1 cellular context compared by ENCODE assay signal in the genomic region with DNA sequence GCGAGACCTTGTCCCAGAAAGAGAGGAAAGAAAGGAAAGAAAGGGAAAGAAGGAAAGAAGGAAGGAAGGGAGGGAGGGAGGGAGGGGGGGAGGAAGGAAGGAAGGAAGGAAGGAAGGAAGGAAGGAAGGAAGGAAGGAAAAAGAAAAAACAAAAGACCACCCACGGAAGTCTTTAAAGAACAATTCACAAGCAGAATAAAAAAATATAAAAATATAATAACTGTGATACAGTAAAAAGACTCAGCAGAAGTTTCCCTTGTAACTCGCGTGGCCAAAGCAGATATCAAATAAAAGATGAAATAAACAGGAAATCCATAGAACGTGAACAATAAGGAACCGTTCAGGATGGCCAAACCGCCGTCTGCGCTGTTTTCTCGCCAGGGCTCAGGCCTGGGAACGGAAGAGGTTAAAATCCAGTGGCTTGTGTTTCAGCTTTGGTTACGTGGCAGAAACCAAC.
TF ChIP-seq lines count a peak whose summit lies in the region.

No MANE protein-coding gene starts in this region.

TF ChIP-seq in endothelial cell of umbilical vein, 7 proteins besides CTCF, POLR2A, EP300 and RAD21:
- no peak for TF ChIP-seq MYC (IDR thresholded peaks at IDR 0.05; ENCODE audit: low read depth, low read length)
- TF ChIP-seq JUN (IDR thresholded peaks at IDR 0.05; ENCODE audit: borderline replicate concordance, insufficient read depth, insufficient read length, low read depth), result no peak
- TF ChIP-seq FOS (IDR thresholded peaks at IDR 0.05; ENCODE audit: borderline replicate concordance, insufficient read depth, low read length), result no peak
- TF ChIP-seq GATA2 (IDR thresholded peaks at IDR 0.05; ENCODE audit: insufficient read depth, insufficient read length, low read depth, low read length), result no peak
